ENCODE assay signal across 21 cellular contexts in genomic region chr9:2337131-2337530, GRCh38.
DNase-seq lines count a peak whose midpoint lies in the region; ATAC-seq and TF ChIP-seq lines count a peak whose summit lies in the region.
"Had no signal": no experiment of that assay in that cellular context is flagged by ENCODE, and none has a peak within 500 bp of the region (broad histone marks: within the 10 kb centered on the region; RNA-seq: fewer than 3 reads in every experiment).

No MANE protein-coding gene starts in this region.

- H3K4me1 Mint-ChIP-seq in nephron: peaks cover 51% of the 10 kb centered on the region
- no peaks in the 10 kb centered on the region for H3K4me1 Mint-ChIP-seq in activated naive CD8-positive, alpha-beta T cell treated with anti-CD3 and anti-CD28 coated beads, Interleukin-2, amount 50 U/mL, for 24 hours
- H3K4me1 Mint-ChIP-seq: IgD-negative memory B cell had no signal

- H3K4me3 Mint-ChIP-seq in nephron: no peak overlapping the region
- no peak overlapping the region for H3K4me3 Mint-ChIP-seq in activated naive CD8-positive, alpha-beta T cell treated with anti-CD3 and anti-CD28 coated beads, Interleukin-2, amount 50 U/mL, for 24 hours
- H3K4me3 Mint-ChIP-seq: CD4-positive, alpha-beta T cell; IgD-negative memory B cell; T-helper 1 cell treated with Interleukin-12 subunit alpha and Interleukin-12 subunit beta and Interleukin-4 antibody, amounts not matched to agents 30 μg/mL and 1 μg/mL, for 36 hours had no signal

- intact Hi-C loops in Right ventricle myocardium inferior (cut with DNase I): no loop called here

- no peaks in the 10 kb centered on the region for H3K27me3 Mint-ChIP-seq in nephron (ENCODE audit: low read depth)
- H3K27me3 Mint-ChIP-seq in activated naive CD8-positive, alpha-beta T cell treated with anti-CD3 and anti-CD28 coated beads, Interleukin-2, amount 50 U/mL, for 24 hours: peaks cover 2% of the 10 kb centered on the region

- H3K36me3 Mint-ChIP-seq in nephron (ENCODE audit: low read depth): no peaks in the 10 kb centered on the region
- H3K36me3 Mint-ChIP-seq in activated naive CD8-positive, alpha-beta T cell treated with anti-CD3 and anti-CD28 coated beads, Interleukin-2, amount 50 U/mL, for 24 hours (ENCODE audit: low read depth): no peaks in the 10 kb centered on the region
- H3K36me3 Mint-ChIP-seq: IgD-negative memory B cell had no signal

- H3K9me3 Mint-ChIP-seq in nephron: no peaks in the 10 kb centered on the region
- no peaks in the 10 kb centered on the region for H3K9me3 Mint-ChIP-seq in activated naive CD8-positive, alpha-beta T cell treated with anti-CD3 and anti-CD28 coated beads, Interleukin-2, amount 50 U/mL, for 24 hours
- H3K9me3 Mint-ChIP-seq: CD4-positive, alpha-beta T cell; IgD-negative memory B cell; T-helper 1 cell treated with Interleukin-12 subunit alpha and Interleukin-12 subunit beta and Interleukin-4 antibody, amounts not matched to agents 30 μg/mL and 1 μg/mL, for 36 hours had no signal

- no peak for ATAC-seq in activated naive CD8-positive, alpha-beta T cell treated with anti-CD3 and anti-CD28 coated beads, Interleukin-2, amount 50 U/mL, for 24 hours
- ATAC-seq in Right ventricle myocardium inferior (no peak), HG03457 (IDR thresholded peaks at IDR 0.05; ENCODE audit: unreplicated experiment) (no peak)
- ATAC-seq: PC-3 had no signal

- peak overlapping the region in 2 of 3 experiments; percentile 15 to 33 for H3K27ac Mint-ChIP-seq in nephron
- H3K27ac Mint-ChIP-seq in activated naive CD8-positive, alpha-beta T cell treated with anti-CD3 and anti-CD28 coated beads, Interleukin-2, amount 50 U/mL, for 24 hours: no peak overlapping the region
- H3K27ac Mint-ChIP-seq: CD4-positive, alpha-beta T cell; IgD-negative memory B cell; T-helper 1 cell treated with Interleukin-12 subunit alpha and Interleukin-12 subunit beta and Interleukin-4 antibody, amounts not matched to agents 30 μg/mL and 1 μg/mL, for 36 hours had no signal

- DNase-seq in DMS53 (lab: John Stamatoyannopoulos, UW): peak; percentile 3
- DNase-seq in DMS53 treated with DMSO at 0.1 percent for 48 hours (lab: John Stamatoyannopoulos, UW; ENCODE audit: unreplicated experiment): no peak
- peak; percentile 60 for DNase-seq in NCI-H187 treated with DMSO at 0.1 percent for 48 hours (lab: John Stamatoyannopoulos, UW)
- peak; percentile 80 for DNase-seq in NCI-H510A treated with DMSO at 0.1 percent for 48 hours (lab: John Stamatoyannopoulos, UW)
- DNase-seq in activated naive CD8-positive, alpha-beta T cell treated with anti-CD3 and anti-CD28 coated beads, Interleukin-2, amount 50 U/mL, for 24 hours: no peak
- DNase-seq in Right ventricle myocardium inferior (ENCODE audit: missing footprints): no peak
- DNase-seq: ACHN; Caco-2; CD4-positive, alpha-beta T cell; DMS 273 treated with DMSO at 0.1 percent for 48 hours; GDM1; MV-4-11; NCI-H1105 treated with DMSO at 0.1 percent for 48 hours; NCI-H1930; NCI-H524; PC-3; SHP77 had no signal

- TF ChIP-seq CTCF in nephron (IDR thresholded peaks at IDR 0.05; ENCODE audit: unreplicated experiment in 3 of 3): no peak

Comparison
In these comparisons a context has a peak if more than half of its experiments do, and no peak if none do; other contexts are left out.
1. DNase-seq: peak in DMS53 (single experiment), NCI-H187 treated with DMSO at 0.1 percent for 48 hours (single experiment) and NCI-H510A treated with DMSO at 0.1 percent for 48 hours (single experiment); none in DMS53 treated with DMSO at 0.1 percent for 48 hours (single experiment), activated naive CD8-positive, alpha-beta T cell treated with anti-CD3 and anti-CD28 coated beads, Interleukin-2, amount 50 U/mL, for 24 hours (single experiment) and Right ventricle myocardium inferior (single experiment).